In genomic region chr12:754871-755562, GRCh38 we compare ENCODE assay signal across 8 cellular contexts. TPM values are rescaled to one million over a fixed set of nuclear protein-coding genes. Genes with fewer than 3 reads are reported as not detected.
DNase-seq lines count a peak whose midpoint lies in the region; ATAC-seq and TF ChIP-seq lines count a peak whose summit lies in the region.

No MANE protein-coding gene starts in this region.

- H3K27ac Mint-ChIP-seq in CD14-positive monocyte (peak overlapping the region; percentile 92 to 96 (median 93)), brain (peak overlapping the region; percentile 89 to 98 (median 95))

- H3K4me1 Mint-ChIP-seq in CD14-positive monocyte, result peaks cover 41% of the 10 kb centered on the region
- peaks cover 49% of the 10 kb centered on the region for H3K4me1 Mint-ChIP-seq in brain

- WGBS in thymus, result 4% methylated on average over 7 of the region's 7 CpGs

- H3K9me3 Mint-ChIP-seq in CD14-positive monocyte, result no peaks in the 10 kb centered on the region
- H3K9me3 Mint-ChIP-seq in brain, result peaks cover 0 to 15% (median 0%) of the 10 kb centered on the region in 5 experiments

- H3K4me3 ChIP-seq in left lung (peak overlapping the region; percentile 87 to 92), thymus (ENCODE audit: low read length) (peak overlapping the region; percentile 92)

- no peaks in the 10 kb centered on the region for H3K36me3 ChIP-seq in left lung
- H3K36me3 ChIP-seq in thymus (ENCODE audit: control insufficient read depth, insufficient read depth), result no peaks in the 10 kb centered on the region

- intact Hi-C loops in CD14-positive monocyte (cut with micrococcal nuclease), result loop anchor here (5.0 to 10.0 kb wide), 6 partner anchors 50 to 240 kb away; partner anchors contain the start of gene ERC1 (in 1 of the 2)
- intact Hi-C loops in left lung (cut with DNase I), result loop anchor here in 1 of 2 donors (5.0 to 10.0 kb wide), 2 partner anchors 60 to 183 kb away; no protein-coding TSS in a partner anchor

- no peak for DNase-seq in CD14-positive monocyte (ENCODE audit: low spot score)
- DNase-seq in GM20000 (ENCODE audit: low spot score), result peak; percentile 61
- peak; percentile 29 for DNase-seq in OCI-M2 (lab: John Stamatoyannopoulos, UW; ENCODE audit: unreplicated experiment)
- no peak for DNase-seq in left lung

- H3K4me1 ChIP-seq in left lung, result peaks cover 20 to 63% of the 10 kb centered on the region in 2 donors
- peaks cover 6% of the 10 kb centered on the region for H3K4me1 ChIP-seq in thymus (ENCODE audit: control insufficient read depth, insufficient read depth, low read length)

- TF ChIP-seq CTCF in CD14-positive monocyte (IDR thresholded peaks at IDR 0.05), result peak; percentile 66
- no peak for TF ChIP-seq CTCF in GM20000 (IDR thresholded peaks at IDR 0.05; ENCODE audit: extremely low read depth, missing control alignments)
- TF ChIP-seq CTCF in brain (conservative IDR thresholded peaks at IDR 0.05), result peak; percentile 31 to 58
- TF ChIP-seq CTCF in left lung (IDR thresholded peaks at IDR 0.05), result peak; percentile 54 to 59

- ATAC-seq in left lung, result peak; percentile 5
- no peak for ATAC-seq in HG03159 (IDR thresholded peaks at IDR 0.05; ENCODE audit: unreplicated experiment)
- ATAC-seq in GM21723 (IDR thresholded peaks at IDR 0.05; ENCODE audit: unreplicated experiment), result no peak

- H3K27me3 ChIP-seq in left lung, result no peaks in the 10 kb centered on the region
- no peaks in the 10 kb centered on the region for H3K27me3 ChIP-seq in thymus (ENCODE audit: control insufficient read depth, insufficient read depth)

- peaks cover 0 to 2% (median 0%) of the 10 kb centered on the region in 3 donors for H3K27me3 Mint-ChIP-seq in CD14-positive monocyte (ENCODE audit: low read depth in 3 of 3)
- H3K27me3 Mint-ChIP-seq in brain, result peaks cover 9% of the 10 kb centered on the region

- peak overlapping the region; percentile 98 to 99 for H3K4me3 Mint-ChIP-seq in CD14-positive monocyte
- H3K4me3 Mint-ChIP-seq in brain, result peak overlapping the region; percentile 94 to 98 (median 97)

- H3K27ac ChIP-seq in left lung (peak overlapping the region; percentile 98 to 99), thymus (ENCODE audit: low read depth) (peak overlapping the region; percentile 39)

- H3K9me3 ChIP-seq in left lung, result no peaks in the 10 kb centered on the region
- no peaks in the 10 kb centered on the region for H3K9me3 ChIP-seq in thymus (ENCODE audit: control insufficient read depth)

- H3K36me3 Mint-ChIP-seq in CD14-positive monocyte (no peaks in the 10 kb centered on the region), brain (peaks cover 29% of the 10 kb centered on the region)

RNA-seq across cellular contexts. Expression of gene WNK1, which starts 2.6 kb away (rescaled TPM):
- polyA plus RNA-seq in CD14-positive monocyte (10 to 100 TPM in 1 of 2 donors, 1 to 10 TPM in 1; 8.7 to 20.9 TPM), brain (ENCODE audit: insufficient read depth, low read depth, low replicate concordance) (138 TPM), thymus (26.3 TPM)
- total RNA-seq in left lung, result 100 to 1,000 TPM; 185 to 245 TPM

Comparison
In these comparisons a context has a peak if more than half of its experiments do, and no peak if none do; other contexts are left out.
1. DNase-seq: peak in GM20000 (single experiment) and OCI-M2 (single experiment); none in CD14-positive monocyte (single experiment) and left lung (0 of 2).